Comparison of ENCODE assay signal across 12 cellular contexts in the genomic region with DNA sequence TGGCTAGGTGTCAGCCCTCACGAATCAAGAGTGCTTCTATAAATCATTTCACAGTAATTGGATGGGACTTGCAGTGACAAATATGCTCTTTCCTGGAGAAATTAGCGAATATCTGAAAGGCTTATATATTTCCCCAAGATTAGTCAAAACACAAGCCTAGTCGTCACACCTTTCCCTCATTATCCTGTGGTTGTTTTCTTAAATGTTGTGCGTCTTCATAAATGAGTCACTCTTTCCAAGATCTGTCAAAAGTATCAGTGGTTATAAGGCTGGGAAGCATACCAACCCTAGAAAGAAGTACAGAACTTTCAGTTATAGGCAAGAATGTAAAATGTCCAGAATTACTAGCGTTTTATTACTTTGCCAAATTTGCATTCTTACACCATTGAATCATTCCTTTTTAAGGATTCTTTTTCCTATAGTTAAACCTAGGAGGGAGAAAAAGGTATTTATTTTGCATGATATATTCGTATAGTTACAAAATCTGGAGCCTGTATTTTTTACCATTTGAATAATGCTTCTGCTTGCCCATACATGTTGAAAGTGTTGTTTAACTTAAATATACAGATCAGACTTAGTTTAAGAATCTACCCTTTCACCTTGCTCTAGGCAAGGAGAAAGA. TPM values are rescaled to one million over a fixed set of nuclear protein-coding genes. Genes with fewer than 3 reads are reported as not detected.
DNase-seq lines count a peak whose midpoint lies in the region; ATAC-seq and TF ChIP-seq lines count a peak whose summit lies in the region.
"Had no signal": no experiment of that assay in that cellular context is flagged by ENCODE, and none has a peak within 500 bp of the region (broad histone marks: within the 10 kb centered on the region; RNA-seq: fewer than 3 reads in every experiment).

No MANE protein-coding gene starts in this region.

- no peak for DNase-seq in activated CD4-positive, alpha-beta T cell treated with anti-CD3 and anti-CD28 coated beads, Interleukin-2, amount 10 ng/mL, durations not matched to agents 24 days and 14 days
- no peak for DNase-seq in activated CD4-positive, alpha-beta T cell treated with anti-CD3 and anti-CD28 coated beads for 48 hours
- DNase-seq in foreskin fibroblast = peak; percentile 81 to 83
- DNase-seq in suprapubic skin (ENCODE audit: low spot score in 2 of 2) = no peak
- DNase-seq in SKM-1 (lab: John Stamatoyannopoulos, UW; ENCODE audit: unreplicated experiment) = no peak
- no peak for DNase-seq in NCI-H146 (lab: John Stamatoyannopoulos, UW)
- DNase-seq in NCI-H82 treated with DMSO at 0.1 percent for 48 hours (lab: John Stamatoyannopoulos, UW; ENCODE audit: unreplicated experiment) = no peak

- H3K36me3 Mint-ChIP-seq in activated CD4-positive, alpha-beta T cell treated with anti-CD3 and anti-CD28 coated beads, Interleukin-2, amount 10 ng/mL, durations not matched to agents 24 days and 14 days (ENCODE audit: low read depth) = no peaks in the 10 kb centered on the region
- H3K36me3 Mint-ChIP-seq: neural progenitor cell had no signal

- no peak for TF ChIP-seq POLR2A in suprapubic skin (IDR thresholded peaks at IDR 0.05)

- H3K27me3 Mint-ChIP-seq in activated CD4-positive, alpha-beta T cell treated with anti-CD3 and anti-CD28 coated beads, Interleukin-2, amount 10 ng/mL, durations not matched to agents 24 days and 14 days = peaks cover 23% of the 10 kb centered on the region

- H3K4me3 ChIP-seq in foreskin fibroblast (ENCODE audit: low read depth in 1 of 2, low read length in 2 of 2) (no peak overlapping the region), suprapubic skin (no peak overlapping the region)
- H3K4me3 ChIP-seq: BLaER1 treated with 17β-estradiol and CSF1 and Interleukin-3, amounts not matched to agents 10 nM and 100 nM; neural progenitor cell had no signal

- TF ChIP-seq EP300 in suprapubic skin (IDR thresholded peaks at IDR 0.05) = no peak

- intact Hi-C loops in activated CD4-positive, alpha-beta T cell treated with anti-CD3 and anti-CD28 coated beads, Interleukin-2, amount 10 ng/mL, durations not matched to agents 24 days and 14 days (cut with micrococcal nuclease) = loop anchor here (1.0 to 10.0 kb wide), 2 partner anchors 30 to 228 kb away; no protein-coding TSS in a partner anchor

- H3K27me3 ChIP-seq in suprapubic skin = no peaks in the 10 kb centered on the region
- H3K27me3 ChIP-seq: BLaER1 treated with 17β-estradiol and CSF1 and Interleukin-3, amounts not matched to agents 10 nM and 100 nM; neural progenitor cell had no signal

- peak overlapping the region; percentile 8 for H3K27ac ChIP-seq in suprapubic skin
- H3K27ac ChIP-seq: BLaER1 treated with 17β-estradiol and CSF1 and Interleukin-3, amounts not matched to agents 10 nM and 100 nM; neural progenitor cell had no signal

- no peaks in the 10 kb centered on the region for H3K36me3 ChIP-seq in suprapubic skin
- H3K36me3 ChIP-seq: BLaER1 treated with 17β-estradiol and CSF1 and Interleukin-3, amounts not matched to agents 10 nM and 100 nM; neural progenitor cell had no signal

- peak overlapping the region; percentile 39 for H3K27ac Mint-ChIP-seq in activated CD4-positive, alpha-beta T cell treated with anti-CD3 and anti-CD28 coated beads, Interleukin-2, amount 10 ng/mL, durations not matched to agents 24 days and 14 days

- H3K4me1 Mint-ChIP-seq in activated CD4-positive, alpha-beta T cell treated with anti-CD3 and anti-CD28 coated beads, Interleukin-2, amount 10 ng/mL, durations not matched to agents 24 days and 14 days = peaks cover 12% of the 10 kb centered on the region

- H3K9me3 ChIP-seq in suprapubic skin = no peaks in the 10 kb centered on the region
- H3K9me3 ChIP-seq: BLaER1 treated with 17β-estradiol and CSF1 and Interleukin-3, amounts not matched to agents 10 nM and 100 nM had no signal

- peaks cover 33% of the 10 kb centered on the region for H3K4me1 ChIP-seq in suprapubic skin

- peak; percentile 34 for ATAC-seq in SK-N-SH treated with all-trans-retinoic acid at 6 μM for 48 hours

- TF ChIP-seq CTCF in foreskin fibroblast (IDR thresholded peaks at IDR 0.05; ENCODE audit: low read depth, low read length) (no peak), suprapubic skin (IDR thresholded peaks at IDR 0.05) (no peak)

- no peaks in the 10 kb centered on the region for H3K9me3 Mint-ChIP-seq in activated CD4-positive, alpha-beta T cell treated with anti-CD3 and anti-CD28 coated beads, Interleukin-2, amount 10 ng/mL, durations not matched to agents 24 days and 14 days
- H3K9me3 Mint-ChIP-seq: neural progenitor cell had no signal

- no peak overlapping the region for H3K4me3 Mint-ChIP-seq in activated CD4-positive, alpha-beta T cell treated with anti-CD3 and anti-CD28 coated beads, Interleukin-2, amount 10 ng/mL, durations not matched to agents 24 days and 14 days
- H3K4me3 Mint-ChIP-seq: neural progenitor cell had no signal

- 33% methylated on average over 6 of the region's 6 CpGs for WGBS in suprapubic skin

TF ChIP-seq in SK-N-SH treated with all-trans-retinoic acid at 6 μM for 48 hours, 23 proteins besides CTCF, POLR2A, EP300 and RAD21:
- peak; percentile 80; the same call in 1 of the 2 replicates for TF ChIP-seq TOX (CRISPR knock-in tag; IDR thresholded peaks at IDR 0.05; ENCODE audit: borderline replicate concordance)
- TF ChIP-seq, protein P1, sequence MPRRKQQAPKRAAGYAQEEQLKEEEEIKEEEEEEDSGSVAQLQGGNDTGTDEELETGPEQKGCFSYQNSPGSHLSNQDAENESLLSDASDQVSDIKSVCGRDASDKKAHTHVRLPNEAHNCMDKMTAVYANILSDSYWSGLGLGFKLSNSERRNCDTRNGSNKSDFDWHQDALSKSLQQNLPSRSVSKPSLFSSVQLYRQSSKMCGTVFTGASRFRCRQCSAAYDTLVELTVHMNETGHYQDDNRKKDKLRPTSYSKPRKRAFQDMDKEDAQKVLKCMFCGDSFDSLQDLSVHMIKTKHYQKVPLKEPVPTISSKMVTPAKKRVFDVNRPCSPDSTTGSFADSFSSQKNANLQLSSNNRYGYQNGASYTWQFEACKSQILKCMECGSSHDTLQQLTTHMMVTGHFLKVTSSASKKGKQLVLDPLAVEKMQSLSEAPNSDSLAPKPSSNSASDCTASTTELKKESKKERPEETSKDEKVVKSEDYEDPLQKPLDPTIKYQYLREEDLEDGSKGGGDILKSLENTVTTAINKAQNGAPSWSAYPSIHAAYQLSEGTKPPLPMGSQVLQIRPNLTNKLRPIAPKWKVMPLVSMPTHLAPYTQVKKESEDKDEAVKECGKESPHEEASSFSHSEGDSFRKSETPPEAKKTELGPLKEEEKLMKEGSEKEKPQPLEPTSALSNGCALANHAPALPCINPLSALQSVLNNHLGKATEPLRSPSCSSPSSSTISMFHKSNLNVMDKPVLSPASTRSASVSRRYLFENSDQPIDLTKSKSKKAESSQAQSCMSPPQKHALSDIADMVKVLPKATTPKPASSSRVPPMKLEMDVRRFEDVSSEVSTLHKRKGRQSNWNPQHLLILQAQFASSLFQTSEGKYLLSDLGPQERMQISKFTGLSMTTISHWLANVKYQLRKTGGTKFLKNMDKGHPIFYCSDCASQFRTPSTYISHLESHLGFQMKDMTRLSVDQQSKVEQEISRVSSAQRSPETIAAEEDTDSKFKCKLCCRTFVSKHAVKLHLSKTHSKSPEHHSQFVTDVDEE (CRISPR knock-in tag; IDR thresholded peaks at IDR 0.05) = no peak
- 0 out of 2 replicates have a peak, but pooled peaks have one; percentile 58 for TF ChIP-seq ISL1 (CRISPR knock-in tag; IDR thresholded peaks at IDR 0.05)

RNA-seq across cellular contexts. Expression of gene TMEM212, which starts 33.6 kb away (rescaled TPM):
- total RNA-seq in activated CD4-positive, alpha-beta T cell treated with anti-CD3 and anti-CD28 coated beads, Interleukin-2, amount 10 ng/mL, durations not matched to agents 24 days and 14 days = not detected in 2 replicates
- total RNA-seq in suprapubic skin = not detected
- total RNA-seq: frontal cortex, SK-MEL-5 had no signal

Comparison
In these comparisons a context has a peak if more than half of its experiments do, and no peak if none do; other contexts are left out.
1. DNase-seq: peak in foreskin fibroblast (2 of 2); none in activated CD4-positive, alpha-beta T cell treated with anti-CD3 and anti-CD28 coated beads, Interleukin-2, amount 10 ng/mL, durations not matched to agents 24 days and 14 days (single experiment), activated CD4-positive, alpha-beta T cell treated with anti-CD3 and anti-CD28 coated beads for 48 hours (single experiment), suprapubic skin (0 of 2), SKM-1 (single experiment), NCI-H146 (single experiment) and NCI-H82 treated with DMSO at 0.1 percent for 48 hours (single experiment).